Comparison of ENCODE assay signal across 9 cellular contexts in the genomic region with DNA sequence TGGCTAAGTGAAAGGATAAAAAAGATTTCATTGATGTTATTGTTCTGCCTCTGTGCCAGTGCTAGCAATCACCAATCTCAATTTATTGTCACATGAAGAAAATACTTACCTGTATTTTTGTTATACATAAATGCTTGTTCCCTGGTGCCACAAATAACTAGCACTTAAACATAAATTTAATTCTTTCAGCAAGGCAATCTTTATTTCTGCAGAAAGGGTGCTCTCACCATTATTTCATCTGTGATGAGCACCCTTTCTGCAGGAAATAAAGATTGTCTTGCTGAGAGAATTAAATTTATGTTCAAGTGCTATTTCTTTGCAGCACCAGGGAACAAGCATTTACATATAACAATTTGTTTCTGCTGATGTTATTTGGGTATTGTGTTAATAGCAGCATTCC.
"Had no signal": no experiment of that assay in that cellular context is flagged by ENCODE, and none has a peak within 500 bp of the region (broad histone marks: within the 10 kb centered on the region; RNA-seq: fewer than 3 reads in every experiment).

No MANE protein-coding gene starts in this region.

- H3K4me3 Mint-ChIP-seq: HFFc6, IgD-negative memory B cell had no signal

- H3K36me3 ChIP-seq: HAP-1 had no signal

- H3K27ac Mint-ChIP-seq: HFFc6, IgD-negative memory B cell had no signal

- H3K9ac ChIP-seq: GM23248 had no signal

- H3K4me3 ChIP-seq: GM23248, HAP-1 had no signal

- H3K9me3 ChIP-seq: HAP-1 had no signal

- H3K4me1 Mint-ChIP-seq: IgD-negative memory B cell had no signal

- DNase-seq: GM23248, GOT3, H7, HFFc6, KG1 had no signal

- H2AFZ ChIP-seq: GM23248 had no signal

- FAIRE-seq: HepG2 had no signal

- H3K4me1 ChIP-seq: HAP-1 had no signal

- ATAC-seq: HepG2 had no signal

- H3K27ac ChIP-seq: GM23248, HL-60 had no signal
